Comparison of ENCODE assay signal across 15 cellular contexts in genomic region chr1:223827193-223827663, GRCh38. TPM values are rescaled to one million over a fixed set of nuclear protein-coding genes. Genes with fewer than 3 reads are reported as not detected.
A peak's percentile ranks its signal among the peaks of the same experiment; 100 is the strongest.
DNase-seq lines count a peak whose midpoint lies in the region; ATAC-seq and TF ChIP-seq lines count a peak whose summit lies in the region.
"Had no signal": no experiment of that assay in that cellular context is flagged by ENCODE, and none has a peak within 500 bp of the region (broad histone marks: within the 10 kb centered on the region; RNA-seq: fewer than 3 reads in every experiment).

No MANE protein-coding gene starts in this region.

- WGBS in mesenchymal stem cell, result 93% methylated on average over 3 of the region's 3 CpGs

- no peaks in the 10 kb centered on the region for H3K36me3 ChIP-seq in mesenchymal stem cell (ENCODE audit: control insufficient read depth in 1 of 2, insufficient read depth in 2 of 2, low read depth in 1 of 2, low read length in 2 of 2)
- H3K36me3 ChIP-seq: heart right ventricle had no signal

- no peak overlapping the region for H2AK5ac ChIP-seq in mesenchymal stem cell (ENCODE audit: low read length, severe bottlenecking)

- H3K23ac ChIP-seq in mesenchymal stem cell (ENCODE audit: low read length in 2 of 2), result no peak overlapping the region

- H3K18ac ChIP-seq in mesenchymal stem cell (ENCODE audit: low read depth in 1 of 2, low read length in 2 of 2), result no peak overlapping the region

- intact Hi-C loops in activated T-helper 2 cell treated with anti-CD3 and anti-CD28 coated beads, Interferon-gamma antibody, Interleukin-2, Interleukin-4, amounts not matched to agents 10 μg/mL and 5 μg/mL and 100 μg/mL, durations not matched to agents 14 hours and 24 hours and 36 hours (cut with micrococcal nuclease), result no loop called here

- no peaks in the 10 kb centered on the region for H3K79me1 ChIP-seq in mesenchymal stem cell (replicated peaks; ENCODE audit: low read length, poor library complexity, severe bottlenecking)

- H2BK15ac ChIP-seq in mesenchymal stem cell (ENCODE audit: low read depth, poor library complexity, severe bottlenecking), result no peak overlapping the region

- TF ChIP-seq CTCF in HFFc6 (IDR thresholded peaks at IDR 0.05) (no peak), chondrocyte (IDR thresholded peaks at IDR 0.05) (no peak)

- H3K9me3 Mint-ChIP-seq in HFFc6 (no peaks in the 10 kb centered on the region), chondrocyte (ENCODE audit: low read depth) (no peaks in the 10 kb centered on the region)
- H3K9me3 Mint-ChIP-seq in activated T-helper 2 cell treated with anti-CD3 and anti-CD28 coated beads, Interferon-gamma antibody, Interleukin-2, Interleukin-4, amounts not matched to agents 10 μg/mL and 5 μg/mL and 100 μg/mL, durations not matched to agents 14 hours and 24 hours and 36 hours, result no peaks in the 10 kb centered on the region
- H3K9me3 Mint-ChIP-seq in T-helper 2 cell treated with Interferon-gamma antibody and Interleukin-4, amounts not matched to agents 5 μg/mL and 100 μg/mL, for 36 hours, result no peaks in the 10 kb centered on the region
- H3K9me3 Mint-ChIP-seq: CD4-positive, alpha-beta T cell; T-cell had no signal

- no peaks in the 10 kb centered on the region for H3K27me3 ChIP-seq in mesenchymal stem cell (ENCODE audit: control insufficient read depth in 1 of 2, insufficient read depth in 1 of 2, low read length in 2 of 2)
- H3K27me3 ChIP-seq: heart right ventricle had no signal

- no peak overlapping the region for H3K4ac ChIP-seq in mesenchymal stem cell (ENCODE audit: low read depth in 1 of 2, low read length in 2 of 2)

- no peak overlapping the region for H3K4me2 ChIP-seq in mesenchymal stem cell (ENCODE audit: low read length, poor library complexity, severe bottlenecking)

- H3K9me3 ChIP-seq in mesenchymal stem cell (ENCODE audit: control insufficient read depth, low read length), result no peaks in the 10 kb centered on the region
- H3K9me3 ChIP-seq: heart right ventricle had no signal

- no peaks in the 10 kb centered on the region; the same call in none of the 2 replicates for H3K27me3 Mint-ChIP-seq in HFFc6 (ENCODE audit: insufficient read depth)
- no peaks in the 10 kb centered on the region for H3K27me3 Mint-ChIP-seq in activated T-helper 2 cell treated with anti-CD3 and anti-CD28 coated beads, Interferon-gamma antibody, Interleukin-2, Interleukin-4, amounts not matched to agents 10 μg/mL and 5 μg/mL and 100 μg/mL, durations not matched to agents 14 hours and 24 hours and 36 hours (ENCODE audit: low read depth)
- H3K27me3 Mint-ChIP-seq in T-helper 2 cell treated with Interferon-gamma antibody and Interleukin-4, amounts not matched to agents 5 μg/mL and 100 μg/mL, for 36 hours (ENCODE audit: low read depth), result no peaks in the 10 kb centered on the region
- no peaks in the 10 kb centered on the region for H3K27me3 Mint-ChIP-seq in chondrocyte (ENCODE audit: low read depth)
- H3K27me3 Mint-ChIP-seq: CD4-positive, alpha-beta T cell; T-cell had no signal

- H4K8ac ChIP-seq in mesenchymal stem cell (ENCODE audit: low read length), result no peak overlapping the region

- no peak overlapping the region for H2BK5ac ChIP-seq in mesenchymal stem cell (ENCODE audit: low read depth, low read length, poor library complexity, severe bottlenecking)

- H3K27ac Mint-ChIP-seq in HFFc6 (peak overlapping the region; percentile 68), chondrocyte (ENCODE audit: unreplicated experiment) (no peak overlapping the region)
- H3K27ac Mint-ChIP-seq in activated T-helper 2 cell treated with anti-CD3 and anti-CD28 coated beads, Interferon-gamma antibody, Interleukin-2, Interleukin-4, amounts not matched to agents 10 μg/mL and 5 μg/mL and 100 μg/mL, durations not matched to agents 14 hours and 24 hours and 36 hours, result peak overlapping the region; percentile 13
- H3K27ac Mint-ChIP-seq in T-helper 2 cell treated with Interferon-gamma antibody and Interleukin-4, amounts not matched to agents 5 μg/mL and 100 μg/mL, for 36 hours, result no peak overlapping the region
- H3K27ac Mint-ChIP-seq: CD4-positive, alpha-beta T cell had no signal

- no peak overlapping the region for H2BK12ac ChIP-seq in mesenchymal stem cell (ENCODE audit: low read length in 2 of 2)

- peak overlapping the region; percentile 57 for H3K9ac ChIP-seq in mesenchymal stem cell (ENCODE audit: low read length)

- H4K91ac ChIP-seq in mesenchymal stem cell (ENCODE audit: low read length), result no peak overlapping the region

- H2AFZ ChIP-seq in mesenchymal stem cell (ENCODE audit: low read depth, low read length), result no peak overlapping the region

- no peak overlapping the region for H3K4me3 Mint-ChIP-seq in HFFc6
- H3K4me3 Mint-ChIP-seq in activated T-helper 2 cell treated with anti-CD3 and anti-CD28 coated beads, Interferon-gamma antibody, Interleukin-2, Interleukin-4, amounts not matched to agents 10 μg/mL and 5 μg/mL and 100 μg/mL, durations not matched to agents 14 hours and 24 hours and 36 hours (ENCODE audit: low read depth), result no peak overlapping the region
- H3K4me3 Mint-ChIP-seq in T-helper 2 cell treated with Interferon-gamma antibody and Interleukin-4, amounts not matched to agents 5 μg/mL and 100 μg/mL, for 36 hours, result no peak overlapping the region
- no peak overlapping the region for H3K4me3 Mint-ChIP-seq in chondrocyte (ENCODE audit: unreplicated experiment)
- H3K4me3 Mint-ChIP-seq: CD4-positive, alpha-beta T cell had no signal

- peak; percentile 88 for DNase-seq in CD1c-positive myeloid dendritic cell (ENCODE audit: extremely low spot score)
- peak; percentile 29 for DNase-seq in HFFc6
- no peak for DNase-seq in activated T-helper 2 cell treated with anti-CD3 and anti-CD28 coated beads, Interferon-gamma antibody, Interleukin-2, Interleukin-4, amounts not matched to agents 10 μg/mL and 5 μg/mL and 100 μg/mL, durations not matched to agents 14 hours and 24 hours and 36 hours (ENCODE audit: low spot score)
- DNase-seq in mesenchymal stem cell, result peak; percentile 48
- DNase-seq in T-helper 2 cell treated with Interferon-gamma antibody and Interleukin-4, amounts not matched to agents 5 μg/mL and 100 μg/mL, for 36 hours (ENCODE audit: low spot score), result no peak
- no peak for DNase-seq in DMS79 (lab: John Stamatoyannopoulos, UW)
- no peak for DNase-seq in chondrocyte (ENCODE audit: low spot score)
- DNase-seq: CD4-positive, alpha-beta T cell; HCEC 1CT; heart right ventricle; MM.1S; NCI-H526 treated with DMSO at 0.1 percent for 48 hours; T-cell had no signal

- H3K4me3 ChIP-seq in mesenchymal stem cell (ENCODE audit: insufficient read depth in 1 of 2, low read depth in 1 of 2, low read length in 2 of 2), result no peak overlapping the region
- H3K4me3 ChIP-seq: coronary artery, heart right ventricle had no signal

- no peak overlapping the region for H3K14ac ChIP-seq in mesenchymal stem cell (ENCODE audit: low read length in 2 of 2)

- ATAC-seq in HG03342 (IDR thresholded peaks at IDR 0.05; ENCODE audit: unreplicated experiment), result no peak
- ATAC-seq: T-cell had no signal

- H3K4me1 Mint-ChIP-seq in HFFc6 (ENCODE audit: low read depth) (peaks cover 43% of the 10 kb centered on the region), chondrocyte (ENCODE audit: low read depth) (peaks cover 53% of the 10 kb centered on the region)
- H3K4me1 Mint-ChIP-seq in activated T-helper 2 cell treated with anti-CD3 and anti-CD28 coated beads, Interferon-gamma antibody, Interleukin-2, Interleukin-4, amounts not matched to agents 10 μg/mL and 5 μg/mL and 100 μg/mL, durations not matched to agents 14 hours and 24 hours and 36 hours (ENCODE audit: low read depth), result peaks cover 59% of the 10 kb centered on the region
- peaks cover 51% of the 10 kb centered on the region for H3K4me1 Mint-ChIP-seq in T-helper 2 cell treated with Interferon-gamma antibody and Interleukin-4, amounts not matched to agents 5 μg/mL and 100 μg/mL, for 36 hours (ENCODE audit: low read depth)

- peaks cover 7% of the 10 kb centered on the region for H3K4me1 ChIP-seq in mesenchymal stem cell (ENCODE audit: control insufficient read depth, insufficient read depth, low read depth, low read length)

- no peak overlapping the region for H3K27ac ChIP-seq in mesenchymal stem cell (ENCODE audit: low read length, poor library complexity, severe bottlenecking)

- H3K36me3 Mint-ChIP-seq in HFFc6 (ENCODE audit: low read depth) (peaks cover 6% of the 10 kb centered on the region), chondrocyte (ENCODE audit: low read depth) (no peaks in the 10 kb centered on the region)
- H3K36me3 Mint-ChIP-seq in activated T-helper 2 cell treated with anti-CD3 and anti-CD28 coated beads, Interferon-gamma antibody, Interleukin-2, Interleukin-4, amounts not matched to agents 10 μg/mL and 5 μg/mL and 100 μg/mL, durations not matched to agents 14 hours and 24 hours and 36 hours (ENCODE audit: low read depth), result peaks cover 17% of the 10 kb centered on the region
- peaks cover 7% of the 10 kb centered on the region for H3K36me3 Mint-ChIP-seq in T-helper 2 cell treated with Interferon-gamma antibody and Interleukin-4, amounts not matched to agents 5 μg/mL and 100 μg/mL, for 36 hours (ENCODE audit: low read depth)

- H2BK120ac ChIP-seq in mesenchymal stem cell (ENCODE audit: low read depth, low read length), result no peak overlapping the region

RNA-seq across cellular contexts. Expression of gene TP53BP2, which starts 18.5 kb away (rescaled TPM):
- total RNA-seq in HFFc6 (2021; fragmentation: NEBNext Ultra II Directional; extraction: Animal tissue kit (Norgen Biotek cat#: 25700)), result 10 to 100 TPM; 21.6 to 30.1 (median 26.4) TPM
- total RNA-seq in activated T-helper 2 cell treated with anti-CD3 and anti-CD28 coated beads, Interferon-gamma antibody, Interleukin-2, Interleukin-4, amounts not matched to agents 10 μg/mL and 5 μg/mL and 100 μg/mL, durations not matched to agents 14 hours and 24 hours and 36 hours, result 37.5 and 40.9 TPM in 2 replicates
- 20.5 TPM for polyA plus RNA-seq in mesenchymal stem cell (2013, experiment 1 of 2)
- polyA plus RNA-seq in mesenchymal stem cell (2013, experiment 2 of 2), result 20.5 TPM
- 41.3 to 47.4 TPM (median 42.6 TPM) in 3 replicates for total RNA-seq in chondrocyte

Comparison
In these comparisons a context has a peak if more than half of its experiments do, and no peak if none do; other contexts are left out.
1. DNase-seq: peak in CD1c-positive myeloid dendritic cell (single experiment), HFFc6 (single experiment) and mesenchymal stem cell (single experiment); none in activated T-helper 2 cell treated with anti-CD3 and anti-CD28 coated beads, Interferon-gamma antibody, Interleukin-2, Interleukin-4, amounts not matched to agents 10 μg/mL and 5 μg/mL and 100 μg/mL, durations not matched to agents 14 hours and 24 hours and 36 hours (single experiment), T-helper 2 cell treated with Interferon-gamma antibody and Interleukin-4, amounts not matched to agents 5 μg/mL and 100 μg/mL, for 36 hours (single experiment), DMS79 (single experiment) and chondrocyte (single experiment).
2. H3K27ac Mint-ChIP-seq: peak in HFFc6 (single experiment) and activated T-helper 2 cell treated with anti-CD3 and anti-CD28 coated beads, Interferon-gamma antibody, Interleukin-2, Interleukin-4, amounts not matched to agents 10 μg/mL and 5 μg/mL and 100 μg/mL, durations not matched to agents 14 hours and 24 hours and 36 hours (single experiment); none in T-helper 2 cell treated with Interferon-gamma antibody and Interleukin-4, amounts not matched to agents 5 μg/mL and 100 μg/mL, for 36 hours (single experiment) and chondrocyte (single experiment).